8 cellular contexts compared by ENCODE assay signal in genomic region chr1:94927405-94928175, GRCh38. TPM values are rescaled to one million over a fixed set of nuclear protein-coding genes. Genes with fewer than 3 reads are reported as not detected.
DNase-seq lines count a peak whose midpoint lies in the region; ATAC-seq and TF ChIP-seq lines count a peak whose summit lies in the region.

No MANE protein-coding gene starts in this region.

- peaks cover 3% of the 10 kb centered on the region for H3K36me3 Mint-ChIP-seq in activated CD4-positive, alpha-beta memory T cell treated with anti-CD3 and anti-CD28 coated beads, Interleukin-2, amount 10 ng/mL, durations not matched to agents 7 days and 5 days (ENCODE audit: low read depth)

- H3K4me1 Mint-ChIP-seq in activated CD4-positive, alpha-beta memory T cell treated with anti-CD3 and anti-CD28 coated beads, Interleukin-2, amount 10 ng/mL, durations not matched to agents 7 days and 5 days: peaks cover 15% of the 10 kb centered on the region

- H3K27ac Mint-ChIP-seq in activated CD4-positive, alpha-beta memory T cell treated with anti-CD3 and anti-CD28 coated beads, Interleukin-2, amount 10 ng/mL, durations not matched to agents 7 days and 5 days: no peak overlapping the region

- H3K9me3 ChIP-seq in parathyroid adenoma (ENCODE audit: control insufficient read depth, low read length): no peaks in the 10 kb centered on the region

- peaks cover 59% of the 10 kb centered on the region for H3K27me3 Mint-ChIP-seq in activated CD4-positive, alpha-beta memory T cell treated with anti-CD3 and anti-CD28 coated beads, Interleukin-2, amount 10 ng/mL, durations not matched to agents 7 days and 5 days

- peak overlapping the region; percentile 80 for H3K27ac ChIP-seq in parathyroid adenoma

- H3K27me3 ChIP-seq in parathyroid adenoma (ENCODE audit: control insufficient read depth, insufficient read depth, low read length): no peaks in the 10 kb centered on the region

- POLR2A ChIA-PET in activated CD4-positive, alpha-beta memory T cell treated with anti-CD3 and anti-CD28 coated beads, Interleukin-2, amount 10 ng/mL, durations not matched to agents 7 days and 5 days (lab: Charles Lee): no interaction called here

- H2AFZ ChIP-seq in parathyroid adenoma: peak overlapping the region; percentile 89

- H3K4me3 Mint-ChIP-seq in activated CD4-positive, alpha-beta memory T cell treated with anti-CD3 and anti-CD28 coated beads, Interleukin-2, amount 10 ng/mL, durations not matched to agents 7 days and 5 days: peak overlapping the region; percentile 49

- H3K36me3 ChIP-seq in parathyroid adenoma (ENCODE audit: control insufficient read depth, insufficient read depth, low read length): no peaks in the 10 kb centered on the region

- H3K9me3 Mint-ChIP-seq in activated CD4-positive, alpha-beta memory T cell treated with anti-CD3 and anti-CD28 coated beads, Interleukin-2, amount 10 ng/mL, durations not matched to agents 7 days and 5 days: no peaks in the 10 kb centered on the region

- CTCF ChIA-PET in activated CD4-positive, alpha-beta memory T cell treated with anti-CD3 and anti-CD28 coated beads, Interleukin-2, amount 10 ng/mL, durations not matched to agents 7 days and 5 days (lab: Charles Lee): interaction anchor here (1.3 kb wide), 1 partner anchor 73 kb away, joined by 3 read pairs; no protein-coding TSS in a partner anchor

- peaks cover 11% of the 10 kb centered on the region for H3K79me2 ChIP-seq in parathyroid adenoma

- ATAC-seq in HG03354 (IDR thresholded peaks at IDR 0.05; ENCODE audit: poor library complexity, severe bottlenecking, unreplicated experiment): peak; percentile 24

- H3K9ac ChIP-seq in parathyroid adenoma: no peak overlapping the region

- H3K4me2 ChIP-seq in parathyroid adenoma (ENCODE audit: low read length): peak overlapping the region; percentile 66

- no peaks in the 10 kb centered on the region for H3K4me1 ChIP-seq in parathyroid adenoma

- TF ChIP-seq CTCF in parathyroid adenoma (IDR thresholded peaks at IDR 0.05) (no peak), GM20000 (IDR thresholded peaks at IDR 0.05; ENCODE audit: extremely low read depth, missing control alignments) (no peak)

- peak overlapping the region; percentile 72 for H3K4me3 ChIP-seq in parathyroid adenoma (ENCODE audit: low read depth, low read length)

- DNase-seq in DMS 273 (lab: John Stamatoyannopoulos, UW; ENCODE audit: unreplicated experiment) (peak; percentile 68), DMS 273 treated with DMSO at 0.1 percent for 48 hours (lab: John Stamatoyannopoulos, UW) (no peak), foreskin melanocyte (peak; percentile 84), OCI-M2 (lab: John Stamatoyannopoulos, UW; ENCODE audit: unreplicated experiment) (no peak), GM20000 (ENCODE audit: low spot score) (no peak)
- DNase-seq in activated CD4-positive, alpha-beta memory T cell treated with anti-CD3 and anti-CD28 coated beads, Interleukin-2, amount 10 ng/mL, durations not matched to agents 7 days and 5 days: no peak

RNA-seq across cellular contexts. Expression of gene CNN3, which starts 0.7 kb away (rescaled TPM):
- 1 to 10 TPM; 1.6 TPM for total RNA-seq in activated CD4-positive, alpha-beta memory T cell treated with anti-CD3 and anti-CD28 coated beads, Interleukin-2, amount 10 ng/mL, durations not matched to agents 7 days and 5 days

Comparison
In these comparisons a context has a peak if more than half of its experiments do, and no peak if none do; other contexts are left out.
1. DNase-seq: peak in DMS 273 (single experiment) and foreskin melanocyte (single experiment); none in DMS 273 treated with DMSO at 0.1 percent for 48 hours (single experiment), activated CD4-positive, alpha-beta memory T cell treated with anti-CD3 and anti-CD28 coated beads, Interleukin-2, amount 10 ng/mL, durations not matched to agents 7 days and 5 days (single experiment), OCI-M2 (single experiment) and GM20000 (single experiment).